9 cellular contexts compared by ENCODE assay signal in genomic region chr2:102356741-102357140, GRCh38. TPM values are rescaled to one million over a fixed set of nuclear protein-coding genes. Genes with fewer than 3 reads are reported as not detected.
DNase-seq lines count a peak whose midpoint lies in the region; ATAC-seq and TF ChIP-seq lines count a peak whose summit lies in the region.
"Had no signal": no experiment of that assay in that cellular context is flagged by ENCODE, and none has a peak within 500 bp of the region (broad histone marks: within the 10 kb centered on the region; RNA-seq: fewer than 3 reads in every experiment).

No MANE protein-coding gene starts in this region.

- peaks cover 54% of the 10 kb centered on the region for H3K4me1 Mint-ChIP-seq in activated naive CD4-positive, alpha-beta T cell treated with anti-CD3 and anti-CD28 coated beads for 36 hours (ENCODE audit: low read depth)
- peaks cover 54% of the 10 kb centered on the region for H3K4me1 Mint-ChIP-seq in activated naive CD8-positive, alpha-beta T cell treated with anti-CD3 and anti-CD28 coated beads, Interleukin-2, amount 10 ng/mL, durations not matched to agents 7 days and 5 days
- no peaks in the 10 kb centered on the region for H3K4me1 Mint-ChIP-seq in type B pancreatic cell (ENCODE audit: unreplicated experiment)

- H3K27me3 Mint-ChIP-seq in activated naive CD4-positive, alpha-beta T cell treated with anti-CD3 and anti-CD28 coated beads for 36 hours (ENCODE audit: low read depth), result no peaks in the 10 kb centered on the region
- H3K27me3 Mint-ChIP-seq in activated naive CD8-positive, alpha-beta T cell treated with anti-CD3 and anti-CD28 coated beads, Interleukin-2, amount 10 ng/mL, durations not matched to agents 7 days and 5 days, result no peaks in the 10 kb centered on the region
- peaks cover 24% of the 10 kb centered on the region for H3K27me3 Mint-ChIP-seq in type B pancreatic cell

- no peak for DNase-seq in activated naive CD4-positive, alpha-beta T cell treated with anti-CD3 and anti-CD28 coated beads for 36 hours
- no peak for DNase-seq in activated naive CD4-positive, alpha-beta T cell treated with Interleukin-2 at 50 U/mL for 16 hours
- DNase-seq in activated naive CD8-positive, alpha-beta T cell treated with anti-CD3 and anti-CD28 coated beads, Interleukin-2, amount 10 ng/mL, durations not matched to agents 7 days and 5 days, result no peak
- no peak for DNase-seq in lower lobe of right lung
- DNase-seq in type B pancreatic cell (ENCODE audit: extremely low spot score, unreplicated experiment), result no peak
- DNase-seq in kidney glomerular epithelial cell (lab: John Stamatoyannopoulos, UW), result no peak
- no peak for DNase-seq in midbrain (lab: John Stamatoyannopoulos, UW)
- DNase-seq: NCI-H187 had no signal

- POLR2A ChIA-PET in activated naive CD8-positive, alpha-beta T cell treated with anti-CD3 and anti-CD28 coated beads, Interleukin-2, amount 10 ng/mL, durations not matched to agents 7 days and 5 days (lab: Charles Lee), result interaction anchor here (0.7 to 1.4 kb wide), 8 partner anchors 11 to 893 kb away, joined by 3 to 11 read pairs (median 6); no protein-coding TSS in a partner anchor

- no peaks in the 10 kb centered on the region for H3K9me3 ChIP-seq in lower lobe of right lung

- H3K36me3 ChIP-seq in lower lobe of right lung, result no peaks in the 10 kb centered on the region

- CTCF ChIA-PET in activated naive CD4-positive, alpha-beta T cell treated with anti-CD3 and anti-CD28 coated beads for 36 hours (lab: Charles Lee), result interaction anchor here (0.9 to 4.9 kb wide), 11 partner anchors 8 to 142 kb away, joined by 3 to 49 read pairs (median 5); no protein-coding TSS in a partner anchor

- H3K36me3 Mint-ChIP-seq in activated naive CD4-positive, alpha-beta T cell treated with anti-CD3 and anti-CD28 coated beads for 36 hours (ENCODE audit: low read depth), result peaks cover 15% of the 10 kb centered on the region
- peaks cover 46% of the 10 kb centered on the region for H3K36me3 Mint-ChIP-seq in activated naive CD8-positive, alpha-beta T cell treated with anti-CD3 and anti-CD28 coated beads, Interleukin-2, amount 10 ng/mL, durations not matched to agents 7 days and 5 days
- no peaks in the 10 kb centered on the region for H3K36me3 Mint-ChIP-seq in type B pancreatic cell

- H3K27ac ChIP-seq in lower lobe of right lung, result peak overlapping the region; percentile 90

- intact Hi-C loops in activated naive CD4-positive, alpha-beta T cell treated with anti-CD3 and anti-CD28 coated beads for 36 hours (cut with micrococcal nuclease), result loop anchor here (1.0 to 5.0 kb wide), 5 partner anchors 11 to 474 kb away; no protein-coding TSS in a partner anchor
- intact Hi-C loops in lower lobe of right lung (cut with DNase I), result no loop called here

- H3K4me3 Mint-ChIP-seq in activated naive CD4-positive, alpha-beta T cell treated with anti-CD3 and anti-CD28 coated beads for 36 hours, result peak overlapping the region; percentile 99
- peak overlapping the region; percentile 100 for H3K4me3 Mint-ChIP-seq in activated naive CD8-positive, alpha-beta T cell treated with anti-CD3 and anti-CD28 coated beads, Interleukin-2, amount 10 ng/mL, durations not matched to agents 7 days and 5 days
- peak overlapping the region; percentile 92 for H3K4me3 Mint-ChIP-seq in type B pancreatic cell

- H3K27ac Mint-ChIP-seq in activated naive CD4-positive, alpha-beta T cell treated with anti-CD3 and anti-CD28 coated beads for 36 hours, result peak overlapping the region; percentile 96
- H3K27ac Mint-ChIP-seq in activated naive CD8-positive, alpha-beta T cell treated with anti-CD3 and anti-CD28 coated beads, Interleukin-2, amount 10 ng/mL, durations not matched to agents 7 days and 5 days, result peak overlapping the region; percentile 99
- H3K27ac Mint-ChIP-seq in type B pancreatic cell, result no peak overlapping the region

- no peak for TF ChIP-seq CTCF in lower lobe of right lung (IDR thresholded peaks at IDR 0.05)
- TF ChIP-seq CTCF in type B pancreatic cell (conservative IDR thresholded peaks at IDR 0.05), result no peak

- ATAC-seq in activated naive CD8-positive, alpha-beta T cell treated with anti-CD3 and anti-CD28 coated beads, Interleukin-2, amount 10 ng/mL, durations not matched to agents 7 days and 5 days (ENCODE audit: low read depth), result no peak
- ATAC-seq in lower lobe of right lung (no peak), GM19455 (IDR thresholded peaks at IDR 0.05; ENCODE audit: unreplicated experiment) (no peak)

- H3K4me1 ChIP-seq in lower lobe of right lung, result peaks cover 25% of the 10 kb centered on the region

- no peaks in the 10 kb centered on the region for H3K27me3 ChIP-seq in lower lobe of right lung (ENCODE audit: low read depth)

- H3K9me3 Mint-ChIP-seq in activated naive CD4-positive, alpha-beta T cell treated with anti-CD3 and anti-CD28 coated beads for 36 hours, result no peaks in the 10 kb centered on the region
- H3K9me3 Mint-ChIP-seq in activated naive CD8-positive, alpha-beta T cell treated with anti-CD3 and anti-CD28 coated beads, Interleukin-2, amount 10 ng/mL, durations not matched to agents 7 days and 5 days, result peaks cover 2% of the 10 kb centered on the region
- no peaks in the 10 kb centered on the region for H3K9me3 Mint-ChIP-seq in type B pancreatic cell

- peak overlapping the region; percentile 85 for H3K4me3 ChIP-seq in lower lobe of right lung

RNA-seq across cellular contexts. Expression of gene IL18R1, which starts 1.1 kb away (rescaled TPM):
- 10 to 100 TPM; 17.1 to 18.4 TPM for total RNA-seq in activated naive CD4-positive, alpha-beta T cell treated with anti-CD3 and anti-CD28 coated beads for 36 hours
- total RNA-seq in activated naive CD8-positive, alpha-beta T cell treated with anti-CD3 and anti-CD28 coated beads, Interleukin-2, amount 10 ng/mL, durations not matched to agents 7 days and 5 days, result 10 to 100 TPM; 37.3 to 40.3 TPM
- total RNA-seq in lower lobe of right lung (27.5 TPM), type B pancreatic cell (ENCODE audit: low replicate concordance) (5.8 and 9.8 TPM in 2 replicates)

RNA-seq across cellular contexts. Expression of gene IL1RL1, which starts 45.4 kb away (rescaled TPM):
- under 1 TPM; 0.22 to 0.43 TPM for total RNA-seq in activated naive CD4-positive, alpha-beta T cell treated with anti-CD3 and anti-CD28 coated beads for 36 hours
- not detected for total RNA-seq in activated naive CD8-positive, alpha-beta T cell treated with anti-CD3 and anti-CD28 coated beads, Interleukin-2, amount 10 ng/mL, durations not matched to agents 7 days and 5 days
- total RNA-seq in lower lobe of right lung (69.6 TPM), type B pancreatic cell (ENCODE audit: low replicate concordance) (not detected in 2 replicates)

Comparison
In these comparisons a context has a peak if more than half of its experiments do, and no peak if none do; other contexts are left out.
1. RNA of gene IL1RL1, which starts 45.4 kb away (total RNA-seq): 69.6 TPM in lower lobe of right lung (single experiment); 0.22 to 0.43 TPM in activated naive CD4-positive, alpha-beta T cell treated with anti-CD3 and anti-CD28 coated beads for 36 hours, not detected in type B pancreatic cell and not detected in activated naive CD8-positive, alpha-beta T cell treated with anti-CD3 and anti-CD28 coated beads, Interleukin-2, amount 10 ng/mL, durations not matched to agents 7 days and 5 days; every median in the first group is over 10 times any median in the second.
2. Peak in every context shown above with its lines, with median percentiles within 50 percentile points of each other: H3K4me3 Mint-ChIP-seq.